Comparison of ENCODE assay signal across 11 cellular contexts in genomic region chr12:64946132-64946829, GRCh38.
DNase-seq lines count a peak whose midpoint lies in the region; ATAC-seq and TF ChIP-seq lines count a peak whose summit lies in the region.
"Had no signal": no experiment of that assay in that cellular context is flagged by ENCODE, and none has a peak within 500 bp of the region (broad histone marks: within the 10 kb centered on the region; RNA-seq: fewer than 3 reads in every experiment).

No MANE protein-coding gene starts in this region.

- TF ChIP-seq CTCF in PC-3 (conservative IDR thresholded peaks at IDR 0.05; ENCODE audit: low read depth, low read length) (no peak), Calu3 (IDR thresholded peaks at IDR 0.05; ENCODE audit: unreplicated experiment) (no peak)

- no peak overlapping the region for H3K27ac ChIP-seq in PC-3 (ENCODE audit: low read length)

- no peaks in the 10 kb centered on the region for H3K4me1 Mint-ChIP-seq in Calu3 (ENCODE audit: low read depth, unreplicated experiment)

- peak; percentile 83 for DNase-seq in ELF-1 (ENCODE audit: low read depth, low spot score)
- no peak for DNase-seq in PC-3
- DNase-seq in foreskin melanocyte, result peak; percentile 97
- peak; percentile 67 to 96 (median 77) for DNase-seq in posterior cingulate gyrus
- DNase-seq in activated naive CD4-positive, alpha-beta T cell treated with anti-CD3 and anti-CD28 coated beads, Interleukin-2, amount 50 U/mL, for 16 hours, result no peak
- no peak for DNase-seq in Calu3
- no peak for DNase-seq in NOMO-1 treated with dmso at 0.1 percent for 144 hours (lab: John Stamatoyannopoulos, UW; ENCODE audit: unreplicated experiment)
- DNase-seq: activated T-cell treated with anti-CD3 and anti-CD28 coated beads, Interleukin-2, amount 50 U/mL, for 72 hours; Karpas-422; T-helper 2 cell had no signal

- H3K27me3 ChIP-seq in PC-3 (ENCODE audit: low read length), result no peaks in the 10 kb centered on the region

- no peaks in the 10 kb centered on the region for H3K4me1 ChIP-seq in PC-3 (ENCODE audit: insufficient read depth, low read length)

- no peak overlapping the region for H3K4me2 ChIP-seq in PC-3 (ENCODE audit: low read length)

- H3K36me3 ChIP-seq in PC-3 (ENCODE audit: low read depth, low read length), result no peaks in the 10 kb centered on the region

- H3K9me2 ChIP-seq in PC-3 (replicated peaks; ENCODE audit: low read length), result no peaks in the 10 kb centered on the region

- POLR2A ChIA-PET in PC-3 (lab: Charles Lee; ENCODE audit: unreplicated experiment), result no interaction called here

- no peaks in the 10 kb centered on the region for H3K27me3 Mint-ChIP-seq in Calu3 (ENCODE audit: unreplicated experiment)

- intact Hi-C loops in PC-3 (cut with micrococcal nuclease) (no loop called here), posterior cingulate gyrus (cut with DNase I) (no loop called here), Calu3 (cut with micrococcal nuclease; ENCODE audit: unreplicated experiment) (no loop called here)

- peak; percentile 84 for ATAC-seq in PC-3
- ATAC-seq in HG03354 (IDR thresholded peaks at IDR 0.05; ENCODE audit: poor library complexity, severe bottlenecking, unreplicated experiment), result no peak
- ATAC-seq: activated T-cell treated with anti-CD3 and anti-CD28 coated beads, Interleukin-2, amount 50 U/mL, for 72 hours had no signal

- no peak overlapping the region for H3K27ac Mint-ChIP-seq in Calu3 (ENCODE audit: unreplicated experiment)
- H3K27ac Mint-ChIP-seq: activated T-cell treated with anti-CD3 and anti-CD28 coated beads, Interleukin-2, amount 50 U/mL, for 72 hours had no signal

- no peak overlapping the region for H3K9ac ChIP-seq in PC-3 (ENCODE audit: low read length)

- CTCF ChIA-PET in PC-3 (lab: Charles Lee), result no interaction called here
- CTCF ChIA-PET in Calu3 (lab: Charles Lee), result no interaction called here

- H3K4me3 Mint-ChIP-seq in Calu3 (ENCODE audit: low read depth, unreplicated experiment), result no peak overlapping the region
- H3K4me3 Mint-ChIP-seq: activated T-cell treated with anti-CD3 and anti-CD28 coated beads, Interleukin-2, amount 50 U/mL, for 72 hours had no signal

- no peak overlapping the region for H2AFZ ChIP-seq in PC-3 (ENCODE audit: low read length)

- H3K36me3 Mint-ChIP-seq in Calu3 (ENCODE audit: insufficient read depth, unreplicated experiment), result no peaks in the 10 kb centered on the region

- H3K79me2 ChIP-seq in PC-3 (ENCODE audit: low read length), result no peaks in the 10 kb centered on the region

- no peaks in the 10 kb centered on the region for H3F3A ChIP-seq in PC-3 (ENCODE audit: low read length, unreplicated experiment)

- no peak overlapping the region for H3K4me3 ChIP-seq in PC-3 (ENCODE audit: low read length)

- no peaks in the 10 kb centered on the region for H3K9me3 ChIP-seq in PC-3 (ENCODE audit: low read length)

- no peaks in the 10 kb centered on the region for H3K9me3 Mint-ChIP-seq in Calu3 (ENCODE audit: low read depth, unreplicated experiment)

- no peaks in the 10 kb centered on the region for H4K20me1 ChIP-seq in PC-3 (ENCODE audit: low read length)

- BruUV-seq in PC-3 (replicated peaks; lab: Mats Ljungman, UMichigan) (no TSS peak), Calu3 (replicated peaks; lab: Mats Ljungman, UMichigan) (no TSS peak)

Comparison
In these comparisons a context has a peak if more than half of its experiments do, and no peak if none do; other contexts are left out.
1. DNase-seq: peak in ELF-1 (single experiment), foreskin melanocyte (single experiment) and posterior cingulate gyrus (10 of 10); none in PC-3 (single experiment), activated naive CD4-positive, alpha-beta T cell treated with anti-CD3 and anti-CD28 coated beads, Interleukin-2, amount 50 U/mL, for 16 hours (single experiment), Calu3 (single experiment) and NOMO-1 treated with dmso at 0.1 percent for 144 hours (single experiment).